Comparison of ENCODE assay signal across 13 cellular contexts in genomic region chr1:150192012-150192411, GRCh38. TPM values are rescaled to one million over a fixed set of nuclear protein-coding genes. Genes with fewer than 3 reads are reported as not detected.
A peak's percentile ranks its signal among the peaks of the same experiment; 100 is the strongest.
DNase-seq lines count a peak whose midpoint lies in the region; ATAC-seq and TF ChIP-seq lines count a peak whose summit lies in the region.
"Had no signal": no experiment of that assay in that cellular context is flagged by ENCODE, and none has a peak within 500 bp of the region (broad histone marks: within the 10 kb centered on the region; RNA-seq: fewer than 3 reads in every experiment).

No MANE protein-coding gene starts in this region.

- H3K27me3 ChIP-seq in osteoblast (ENCODE audit: insufficient read depth, low read length): no peaks in the 10 kb centered on the region
- H3K27me3 ChIP-seq: vagina had no signal

- H3K9me3 ChIP-seq in osteoblast (ENCODE audit: low read depth, low read length): no peaks in the 10 kb centered on the region
- H3K9me3 ChIP-seq: vagina had no signal

- H3K4me3 ChIP-seq in fibroblast of pulmonary artery (replicated peaks; ENCODE audit: low read depth, low read length) (no peak overlapping the region), osteoblast (ENCODE audit: insufficient read depth, low read length) (no peak overlapping the region)
- H3K4me3 ChIP-seq: vagina had no signal

- no peaks in the 10 kb centered on the region for H4K20me1 ChIP-seq in osteoblast (ENCODE audit: insufficient read depth, low read length)

- no peak overlapping the region for H2AFZ ChIP-seq in osteoblast (ENCODE audit: low read length)

- no peaks in the 10 kb centered on the region for H3K36me3 ChIP-seq in osteoblast (ENCODE audit: insufficient read depth, low read length)
- H3K36me3 ChIP-seq: vagina, WERI-Rb-1 had no signal

- DNase-seq in Daoy (ENCODE audit: low read depth) (peak; percentile 26), RPMI7951 (ENCODE audit: low read depth) (peak; percentile 46), fibroblast of pulmonary artery (ENCODE audit: low read depth) (peak; percentile 79), osteoblast (ENCODE audit: insufficient read length, low spot score, missing footprints) (peak; percentile 83), substantia nigra (lab: John Stamatoyannopoulos, UW) (no peak), NCI-H345 treated with DMSO at 0.1 percent for 48 hours (lab: John Stamatoyannopoulos, UW; ENCODE audit: unreplicated experiment) (no peak), GDM1 (lab: John Stamatoyannopoulos, UW) (no peak)
- DNase-seq: amygdala, RPMI8226, WERI-Rb-1 had no signal

- no peak for ATAC-seq in GM21381 (IDR thresholded peaks at IDR 0.05; ENCODE audit: unreplicated experiment)

- TF ChIP-seq CTCF in fibroblast of pulmonary artery (IDR thresholded peaks at IDR 0.05; ENCODE audit: low read length, missing control alignments) (no peak), osteoblast (IDR thresholded peaks at IDR 0.05; ENCODE audit: extremely low read depth, low read depth, low read length) (no peak)

- H3K4me1 ChIP-seq in osteoblast (ENCODE audit: insufficient read depth, low read length): peaks cover 30% of the 10 kb centered on the region

- H3K27ac ChIP-seq in osteoblast (ENCODE audit: low read depth, low read length): peak overlapping the region; percentile 72
- H3K27ac ChIP-seq in substantia nigra (ENCODE audit: low read depth, low read length, poor library complexity, severe bottlenecking): no peak overlapping the region
- H3K27ac ChIP-seq: C4-2B, vagina, WERI-Rb-1 had no signal

- H3K4me2 ChIP-seq in osteoblast (ENCODE audit: insufficient read depth, low read length): peak overlapping the region; percentile 46

- H3K79me2 ChIP-seq in osteoblast (ENCODE audit: insufficient read depth, low read length): no peaks in the 10 kb centered on the region

RNA-seq across cellular contexts. Expression of gene PLEKHO1, which starts 42.3 kb away (rescaled TPM):
- 66.9 and 75.8 TPM in 2 replicates for total RNA-seq in Daoy (2014; rRNA removed; shearing (Covaris generic))
- total RNA-seq in RPMI7951 (2014; rRNA removed; shearing (Covaris generic)): 31.9 and 36.2 TPM in 2 replicates
- 74.2 and 80.2 TPM in 2 replicates for total RNA-seq in osteoblast

RNA-seq across cellular contexts. Expression of gene ANP32E, which starts 43.9 kb away (rescaled TPM):
- 105 and 118 TPM in 2 replicates for total RNA-seq in Daoy (2014; rRNA removed; shearing (Covaris generic))
- total RNA-seq in RPMI7951 (2014; rRNA removed; shearing (Covaris generic)): 41.5 and 45.1 TPM in 2 replicates
- 11.5 and 13.8 TPM in 2 replicates for total RNA-seq in osteoblast

Comparison
In these comparisons a context has a peak if more than half of its experiments do, and no peak if none do; other contexts are left out.
1. DNase-seq: peak in Daoy (single experiment), RPMI7951 (single experiment), fibroblast of pulmonary artery (single experiment) and osteoblast (single experiment); none in substantia nigra (0 of 49), NCI-H345 treated with DMSO at 0.1 percent for 48 hours (single experiment) and GDM1 (single experiment).